In the genomic region with DNA sequence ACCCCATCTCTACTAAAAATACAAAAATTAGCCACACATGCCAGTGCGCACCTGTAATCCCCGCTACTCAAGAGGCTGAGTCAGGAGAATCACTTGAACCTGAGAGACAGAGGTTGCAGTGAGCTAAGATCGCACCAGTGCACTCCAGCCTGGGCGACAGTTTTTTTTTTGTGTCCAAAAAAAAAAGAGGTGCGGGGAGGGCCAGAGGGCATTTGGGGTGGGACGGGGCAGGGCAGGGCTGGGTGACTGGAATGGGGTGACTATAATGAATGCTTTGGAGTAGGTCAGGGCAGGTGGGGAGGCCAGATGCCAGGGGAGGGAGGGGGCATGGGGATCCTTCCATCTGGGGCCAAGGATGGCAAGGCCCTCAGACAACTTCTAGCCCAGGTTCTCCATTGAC, we compare ENCODE assay signal across 9 cellular contexts. TPM values are rescaled to one million over a fixed set of nuclear protein-coding genes. Genes with fewer than 3 reads are reported as not detected.
DNase-seq lines count a peak whose midpoint lies in the region; ATAC-seq and TF ChIP-seq lines count a peak whose summit lies in the region.
"Had no signal": no experiment of that assay in that cellular context is flagged by ENCODE, and none has a peak within 500 bp of the region (broad histone marks: within the 10 kb centered on the region; RNA-seq: fewer than 3 reads in every experiment).

No MANE protein-coding gene starts in this region.

- H3K9me3 Mint-ChIP-seq in mesothelial cell of epicardium, result no peaks in the 10 kb centered on the region
- H3K9me3 Mint-ChIP-seq: activated B cell treated with CpG ODN at 0.5 μM for 24 hours had no signal

- H3K23ac ChIP-seq in IMR-90 (ENCODE audit: low read depth, low read length), result peak overlapping the region; percentile 81; the same call in 1 of the 2 replicates

- no peak overlapping the region for H2BK20ac ChIP-seq in IMR-90 (ENCODE audit: low read depth, low read length)

- TF ChIP-seq RAD21 in IMR-90 (IDR thresholded peaks at IDR 0.05; ENCODE audit: low read length), result no peak

- TF ChIP-seq CTCF in IMR-90 (conservative IDR thresholded peaks at IDR 0.05; ENCODE audit: low read depth, low read length), result no peak
- no peak for TF ChIP-seq CTCF in breast epithelium (IDR thresholded peaks at IDR 0.05)
- TF ChIP-seq CTCF in mesothelial cell of epicardium (IDR thresholded peaks at IDR 0.05; ENCODE audit: unreplicated experiment), result no peak
- no peak for TF ChIP-seq CTCF in suprapubic skin (IDR thresholded peaks at IDR 0.05)

- no peak overlapping the region for H3K4me3 Mint-ChIP-seq in mesothelial cell of epicardium
- H3K4me3 Mint-ChIP-seq: activated B cell treated with CpG ODN at 0.5 μM for 24 hours had no signal

- DNase-seq in IMR-90, result no peak
- no peak for DNase-seq in breast epithelium (ENCODE audit: low spot score in 2 of 2)
- no peak for DNase-seq in mesothelial cell of epicardium (ENCODE audit: low spot score in 2 of 2, unreplicated experiment in 2 of 2)
- no peak for DNase-seq in suprapubic skin (ENCODE audit: low spot score in 2 of 2)
- DNase-seq in EL, result no peak
- DNase-seq in NCI-H1436 (lab: John Stamatoyannopoulos, UW), result no peak
- no peak for DNase-seq in midbrain (lab: John Stamatoyannopoulos, UW)
- DNase-seq: activated B cell treated with CpG ODN at 0.5 μM for 24 hours had no signal

- H3K36me3 ChIP-seq in IMR-90 (ENCODE audit: control insufficient read depth, insufficient read depth, low read length), result no peaks in the 10 kb centered on the region
- H3K36me3 ChIP-seq in breast epithelium, result no peaks in the 10 kb centered on the region
- no peaks in the 10 kb centered on the region for H3K36me3 ChIP-seq in suprapubic skin

- H3K18ac ChIP-seq in IMR-90 (ENCODE audit: low read depth, low read length), result 0 out of 2 replicates have a peak overlapping the region, but pooled peaks have one; percentile 8

- dilution Hi-C loops in IMR-90 (cut with HindIII; ENCODE audit: low sequenced_read_pairs, unreplicated experiment), result no loop called here

- peak overlapping the region; percentile 63 for H2AFZ ChIP-seq in IMR-90 (replicated peaks; ENCODE audit: low read length, poor library complexity)

- H4K91ac ChIP-seq in IMR-90 (ENCODE audit: insufficient read depth, low read depth, low read length), result peak overlapping the region; percentile 63

- peak overlapping the region; percentile 35; the same call in 1 of the 2 replicates for H3K4me2 ChIP-seq in IMR-90 (ENCODE audit: low read depth, low read length)

- POLR2A ChIA-PET in IMR-90 (lab: Charles Lee; ENCODE audit: unreplicated experiment), result no interaction called here

- no peak for TF ChIP-seq EP300 in suprapubic skin (IDR thresholded peaks at IDR 0.05)

- CTCF ChIA-PET in IMR-90 (lab: Yijun Ruan, JAX), result no interaction called here

- no peaks in the 10 kb centered on the region for H3K9me3 ChIP-seq in IMR-90 (ENCODE audit: control insufficient read depth, insufficient read depth, low read length)
- no peaks in the 10 kb centered on the region for H3K9me3 ChIP-seq in breast epithelium
- H3K9me3 ChIP-seq in suprapubic skin, result no peaks in the 10 kb centered on the region

- peak overlapping the region; percentile 54; the same call in 1 of the 2 replicates for H2AK5ac ChIP-seq in IMR-90 (ENCODE audit: low read depth, low read length)

- peak overlapping the region; percentile 59 for H3K4ac ChIP-seq in IMR-90 (ENCODE audit: low read depth, low read length)

- peaks cover 49% of the 10 kb centered on the region for H4K20me1 ChIP-seq in IMR-90 (ENCODE audit: insufficient read depth, low read length)

- no peak for ATAC-seq in IMR-90 (ENCODE audit: low read depth)
- ATAC-seq in HG03432 (IDR thresholded peaks at IDR 0.05; ENCODE audit: unreplicated experiment), result no peak

- H3K4me1 ChIP-seq in IMR-90 (ENCODE audit: control insufficient read depth, insufficient read depth, low read length) (peaks cover 49% of the 10 kb centered on the region), breast epithelium (peaks cover 25 to 34% of the 10 kb centered on the region in 2 donors), suprapubic skin (peaks cover 68% of the 10 kb centered on the region)

- H3K27me3 Mint-ChIP-seq in mesothelial cell of epicardium (ENCODE audit: low read depth), result no peaks in the 10 kb centered on the region

- H3K36me3 Mint-ChIP-seq in mesothelial cell of epicardium, result peaks cover 4% of the 10 kb centered on the region

- intact Hi-C loops in IMR-90 (cut with micrococcal nuclease), result no loop called here
- intact Hi-C loops in breast epithelium (cut with DNase I; ENCODE audit: low total_unique reads), result no loop called here

- no TSS peak for BruUV-seq in IMR-90 (replicated peaks; lab: Mats Ljungman, UMichigan)

- H3K79me1 ChIP-seq in IMR-90 (ENCODE audit: low read depth in 1 of 2, low read length in 2 of 2), result peaks cover 14 to 97% of the 10 kb centered on the region in 2 experiments

- no peak overlapping the region for H2BK15ac ChIP-seq in IMR-90 (ENCODE audit: low read depth, low read length)

- peak overlapping the region; percentile 96 for H3K27ac Mint-ChIP-seq in mesothelial cell of epicardium
- H3K27ac Mint-ChIP-seq: activated B cell treated with CpG ODN at 0.5 μM for 24 hours had no signal

- peak overlapping the region in 1 of 2 experiments; percentile 28; a peak in 1 of 4 replicates for H4K8ac ChIP-seq in IMR-90 (ENCODE audit: low read depth in 2 of 2, low read length in 2 of 2)

- 95% methylated on average over 4 of the region's 6 CpGs; no CpG with 5 or more reads in 1 of the 2 experiments for WGBS in IMR-90 (ENCODE audit: extremely low coverage in 2 of 2, insufficient read length in 1 of 2), 2 experiments
- WGBS in suprapubic skin, result 66% methylated on average over 6 of the region's 6 CpGs

- H3K27ac ChIP-seq in IMR-90 (ENCODE audit: insufficient read depth, low read length) (peak overlapping the region; percentile 22), breast epithelium (peak overlapping the region; percentile 93 to 95), suprapubic skin (peak overlapping the region; percentile 97)

- peak overlapping the region; percentile 12; the same call in 1 of the 2 replicates for H3K9ac ChIP-seq in IMR-90 (ENCODE audit: low read depth, low read length)

- peaks cover 32% of the 10 kb centered on the region for H3K9me1 ChIP-seq in IMR-90 (ENCODE audit: insufficient read depth, low read length)

- H3K4me3 ChIP-seq in IMR-90 (ENCODE audit: insufficient read depth, low read depth, low read length), result no peak overlapping the region
- H3K4me3 ChIP-seq in breast epithelium, result no peak overlapping the region
- no peak overlapping the region for H3K4me3 ChIP-seq in suprapubic skin

- H4K5ac ChIP-seq in IMR-90 (ENCODE audit: low read depth, low read length), result no peak overlapping the region

- H2BK5ac ChIP-seq in IMR-90 (ENCODE audit: low read depth, low read length, poor library complexity, severe bottlenecking), result peak overlapping the region; percentile 78

- H3K56ac ChIP-seq in IMR-90 (ENCODE audit: extremely low read depth, insufficient read depth, low read length), result no peak overlapping the region

- H2AK9ac ChIP-seq in IMR-90 (replicated peaks; ENCODE audit: low read depth, low read length, poor library complexity), result no peak overlapping the region

- H3K4me1 Mint-ChIP-seq in mesothelial cell of epicardium, result peaks cover 59% of the 10 kb centered on the region

- H3K27me3 ChIP-seq in IMR-90 (ENCODE audit: control insufficient read depth, insufficient read depth, low read length), result no peaks in the 10 kb centered on the region
- no peaks in the 10 kb centered on the region for H3K27me3 ChIP-seq in breast epithelium
- H3K27me3 ChIP-seq in suprapubic skin, result no peaks in the 10 kb centered on the region

- in situ Hi-C loops in IMR-90 (cut with MboI; ENCODE audit: low sequenced_read_pairs), result no loop called here

- H3K14ac ChIP-seq in IMR-90 (replicated peaks; ENCODE audit: low read depth, low read length), result peak overlapping the region; percentile 44; the same call in 1 of the 2 replicates

- TF ChIP-seq POLR2A in IMR-90 (IDR thresholded peaks at IDR 0.05; ENCODE audit: low read depth, low read length) (no peak), breast epithelium (IDR thresholded peaks at IDR 0.05) (no peak), suprapubic skin (IDR thresholded peaks at IDR 0.05) (no peak)

- peak overlapping the region; percentile 75 for H2BK120ac ChIP-seq in IMR-90 (ENCODE audit: low read depth, low read length)

TF ChIP-seq in IMR-90, 13 proteins besides CTCF, POLR2A, EP300 and RAD21:
- TF ChIP-seq SMC3 (IDR thresholded peaks at IDR 0.05; ENCODE audit: low read depth, low read length), result no peak
- no peak for TF ChIP-seq CEBPB (IDR thresholded peaks at IDR 0.05; ENCODE audit: low read depth, low read length)
- no peak for TF ChIP-seq RFX5 (IDR thresholded peaks at IDR 0.05; ENCODE audit: low read depth, low read length)
- no peak for TF ChIP-seq MAFK (IDR thresholded peaks at IDR 0.05; ENCODE audit: low read depth, low read length)
- no peak for TF ChIP-seq NFE2L2 (IDR thresholded peaks at IDR 0.05; ENCODE audit: low read depth, low read length)
- no peak for TF ChIP-seq MAZ (IDR thresholded peaks at IDR 0.05; ENCODE audit: borderline replicate concordance, low read depth, low read length)
- no peak for TF ChIP-seq CHD1 (IDR thresholded peaks at IDR 0.05; ENCODE audit: low read depth, low read length)
- TF ChIP-seq, protein P1, sequence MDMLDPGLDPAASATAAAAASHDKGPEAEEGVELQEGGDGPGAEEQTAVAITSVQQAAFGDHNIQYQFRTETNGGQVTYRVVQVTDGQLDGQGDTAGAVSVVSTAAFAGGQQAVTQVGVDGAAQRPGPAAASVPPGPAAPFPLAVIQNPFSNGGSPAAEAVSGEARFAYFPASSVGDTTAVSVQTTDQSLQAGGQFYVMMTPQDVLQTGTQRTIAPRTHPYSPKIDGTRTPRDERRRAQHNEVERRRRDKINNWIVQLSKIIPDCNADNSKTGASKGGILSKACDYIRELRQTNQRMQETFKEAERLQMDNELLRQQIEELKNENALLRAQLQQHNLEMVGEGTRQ (IDR thresholded peaks at IDR 0.05; ENCODE audit: low read depth, low read length), result no peak
- no peak for TF ChIP-seq MXI1 (IDR thresholded peaks at IDR 0.05; ENCODE audit: borderline replicate concordance, low read depth, low read length)
- TF ChIP-seq FOS (IDR thresholded peaks at IDR 0.05; ENCODE audit: low read depth, low read length), result no peak
- TF ChIP-seq BHLHE40 (IDR thresholded peaks at IDR 0.05; ENCODE audit: low read depth, low read length), result no peak

RNA-seq across cellular contexts. Expression of a gene that starts 23.5 kb away (rescaled TPM):
- 4.1 and 5.0 TPM in 2 replicates for total RNA-seq in IMR-90 (2012; rRNA removed)
- polyA plus RNA-seq in IMR-90 (2012; rRNA removed), result 21.9 and 22.6 TPM in 2 replicates
- polyA plus RNA-seq in IMR-90 (2012; cell fraction: cytosol; rRNA removed), result 19.6 and 26.0 TPM in 2 replicates
- polyA plus RNA-seq in IMR-90 (2012; cell fraction: nucleus; rRNA removed; ENCODE audit: low replicate concordance), result 27.5 and 33.3 TPM in 2 replicates
- 10 to 100 TPM; 11.0 to 18.7 (median 12.5) TPM for total RNA-seq in breast epithelium
- total RNA-seq in mesothelial cell of epicardium, result 73.3 to 84.0 TPM (median 80.8 TPM) in 3 replicates
- total RNA-seq in suprapubic skin, result 10 to 100 TPM; 23.1 to 41.2 (median 25.0) TPM

Comparison
In these comparisons a context has a peak if more than half of its experiments do, and no peak if none do; other contexts are left out.
1. H3K27ac ChIP-seq: peak in every context shown above with its lines; median percentile 97 in suprapubic skin; 94 in breast epithelium; 22 in IMR-90.